ENCODE assay signal across 7 cellular contexts in genomic region chr20:47307569-47307968, GRCh38. TPM values are rescaled to one million over a fixed set of nuclear protein-coding genes. Genes with fewer than 3 reads are reported as not detected.
DNase-seq lines count a peak whose midpoint lies in the region; ATAC-seq and TF ChIP-seq lines count a peak whose summit lies in the region.
"Not testable (repeated sequence)": the region's sequence is repeated elsewhere in the genome, so short reads cannot be mapped to it uniquely, and the experiment has no call there.

No MANE protein-coding gene starts in this region.

- not testable (repeated sequence) for DNase-seq in Panc1 (ENCODE audit: low read depth, low spot score); gastrocnemius medialis
- DNase-seq in chondrocyte (ENCODE audit: low spot score) (peak; percentile 21), mesenteric fat pad (ENCODE audit: low spot score) (peak; percentile 47), posterior vena cava (ENCODE audit: low spot score) (peak; percentile 28)

- not testable (repeated sequence) for H3K27me3 ChIP-seq in Panc1 (ENCODE audit: control insufficient read depth, insufficient read depth, low read length); gastroesophageal sphincter; gastrocnemius medialis

- not testable (repeated sequence) for H3K27me3 Mint-ChIP-seq in chondrocyte (ENCODE audit: low read depth)

- not testable (repeated sequence) for TF ChIP-seq EP300 in gastroesophageal sphincter (IDR thresholded peaks at IDR 0.05)

- not testable (repeated sequence) for TF ChIP-seq POLR2A in gastroesophageal sphincter (IDR thresholded peaks at IDR 0.05); gastrocnemius medialis (IDR thresholded peaks at IDR 0.05)

- peaks cover 13% of the 10 kb centered on the region for H3K36me3 Mint-ChIP-seq in chondrocyte (ENCODE audit: low read depth)

- not testable (repeated sequence) for TF ChIP-seq CTCF in Panc1 (IDR thresholded peaks at IDR 0.05); VCaP (conservative IDR thresholded peaks at IDR 0.05); chondrocyte (IDR thresholded peaks at IDR 0.05); gastroesophageal sphincter (IDR thresholded peaks at IDR 0.05); gastrocnemius medialis (IDR thresholded peaks at IDR 0.05 in 4 of 5, conservative IDR thresholded peaks at IDR 0.05 in 1 of 5)

- H3K9me3 Mint-ChIP-seq in chondrocyte (ENCODE audit: low read depth) = not testable (repeated sequence)

- CTCF ChIA-PET in Panc1 (lab: Charles Lee) = not testable (repeated sequence)

- not testable (repeated sequence) for H3K4me3 ChIP-seq in Panc1 (ENCODE audit: low read depth in 2 of 2, low read length in 2 of 2); gastroesophageal sphincter; gastrocnemius medialis

- H3K27ac ChIP-seq in Panc1 (ENCODE audit: low read length) (peak overlapping the region; percentile 61; the same call in 1 of the 2 replicates), VCaP (peak overlapping the region; percentile 75), gastroesophageal sphincter (peak overlapping the region in 3 of 4 donors; percentile 35 to 100 (median 99)), gastrocnemius medialis (peak overlapping the region in 3 of 4 donors; percentile 4 to 99 (median 57))

- H3K4me1 ChIP-seq in Panc1 (ENCODE audit: control insufficient read depth, insufficient read depth, low read length) (peaks cover 26% of the 10 kb centered on the region), gastroesophageal sphincter (peaks cover 10 to 89% (median 12%) of the 10 kb centered on the region in 3 donors), gastrocnemius medialis (peaks cover 3 to 25% of the 10 kb centered on the region in 2 donors)

- in situ Hi-C loops in Panc1 (cut with HindIII; ENCODE audit: low pct_unique_long_range_greater_than_20kb, low sequenced_read_pairs); gastrocnemius medialis (cut with MboI; ENCODE audit: low sequenced_read_pairs in 4 of 4): not testable (repeated sequence)

- not testable (repeated sequence) for H3K9me3 ChIP-seq in Panc1 (ENCODE audit: control insufficient read depth, insufficient read depth, low read depth, low read length); gastroesophageal sphincter; gastrocnemius medialis

- intact Hi-C loops in Panc1 (cut with micrococcal nuclease; ENCODE audit: unreplicated experiment); posterior vena cava (cut with DNase I); gastrocnemius medialis (cut with DNase I; ENCODE audit: low total_unique reads): not testable (repeated sequence)

- not testable (repeated sequence) for BruUV-seq in Panc1 (replicated peaks; lab: Mats Ljungman, UMichigan)

- not testable (repeated sequence) for ATAC-seq in Panc1, gastroesophageal sphincter, gastrocnemius medialis

- not testable (repeated sequence) for H3K36me3 ChIP-seq in Panc1 (ENCODE audit: control insufficient read depth, insufficient read depth, low read length)
- peaks cover 0 to 44% of the 10 kb centered on the region in 2 donors for H3K36me3 ChIP-seq in gastroesophageal sphincter
- H3K36me3 ChIP-seq in gastrocnemius medialis = peaks cover 0 to 34% of the 10 kb centered on the region in 2 donors

- H3K4me3 Mint-ChIP-seq in chondrocyte (ENCODE audit: unreplicated experiment) = not testable (repeated sequence)

- WGBS in gastroesophageal sphincter (ENCODE audit: low coverage in 1 of 2), 2 donors = 90 to 100% methylated on average over 2 to 4 of the region's 9 CpGs

- POLR2A ChIA-PET in Panc1 (lab: Charles Lee) = not testable (repeated sequence)

- H3K4me1 Mint-ChIP-seq in chondrocyte (ENCODE audit: low read depth) = peaks cover 46% of the 10 kb centered on the region

- H3K27ac Mint-ChIP-seq in chondrocyte (ENCODE audit: unreplicated experiment) = not testable (repeated sequence)

RNA-seq across cellular contexts. Expression of gene ZMYND8, which starts 48.9 kb away (rescaled TPM):
- total RNA-seq in Panc1 (2021; ENCODE audit: unreplicated experiment) = 50.7 TPM
- polyA plus RNA-seq in Panc1 (2012; ENCODE audit: insufficient read length) = 26.6 TPM
- 31.9 to 35.0 TPM (median 33.8 TPM) in 3 replicates for total RNA-seq in chondrocyte
- 10 to 100 TPM; 32.2 to 78.9 (median 54.4) TPM for total RNA-seq in gastroesophageal sphincter
- total RNA-seq in mesenteric fat pad = 23.1 TPM
- 10 to 100 TPM; 28.0 to 29.3 TPM for total RNA-seq in posterior vena cava
- total RNA-seq in gastrocnemius medialis = 10 to 100 TPM; 15.1 to 32.2 (median 19.7) TPM
